ENCODE assay signal across 9 cellular contexts in the genomic region with DNA sequence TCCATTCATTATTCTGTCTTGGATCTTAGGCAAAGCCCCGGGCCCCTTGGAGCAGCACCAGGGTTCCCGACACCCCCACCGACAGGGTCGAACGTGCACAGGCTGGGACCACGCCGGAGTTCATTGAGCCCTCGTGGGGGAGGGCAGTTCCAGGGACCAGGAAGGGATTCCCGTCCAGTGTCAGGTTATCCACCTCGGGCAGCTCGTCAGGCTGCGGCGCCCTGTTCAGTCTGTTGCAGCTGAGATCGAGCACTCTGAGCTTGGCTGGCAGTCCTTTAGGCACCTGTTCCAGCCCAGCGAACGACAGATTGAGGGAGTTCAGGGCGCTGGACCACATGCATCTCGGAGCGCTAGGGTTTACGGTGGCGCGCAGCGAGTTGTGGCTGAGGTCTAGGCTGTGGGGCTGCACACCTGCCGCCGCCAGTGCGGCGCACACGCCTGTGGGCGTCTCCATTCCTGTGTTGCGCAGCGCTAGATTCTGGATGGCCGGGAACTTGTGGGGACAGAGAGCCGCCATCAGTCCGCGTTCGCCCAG. TPM values are rescaled to one million over a fixed set of nuclear protein-coding genes. Genes with fewer than 3 reads are reported as not detected.
DNase-seq lines count a peak whose midpoint lies in the region; ATAC-seq and TF ChIP-seq lines count a peak whose summit lies in the region.
"Had no signal": no experiment of that assay in that cellular context is flagged by ENCODE, and none has a peak within 500 bp of the region (broad histone marks: within the 10 kb centered on the region; RNA-seq: fewer than 3 reads in every experiment).

No MANE protein-coding gene starts in this region.

- DNase-seq in Calu3 = peak; percentile 51
- DNase-seq in NCI-H1930 (lab: John Stamatoyannopoulos, UW) = peak; percentile 21 to 29
- peak; percentile 50 to 64 (median 54) for DNase-seq in body of pancreas
- DNase-seq in left lobe of liver (ENCODE audit: low spot score) = no peak
- no peak for DNase-seq in tibial artery
- DNase-seq in putamen (ENCODE audit: low spot score) = no peak
- DNase-seq in GDM1 (lab: John Stamatoyannopoulos, UW) = no peak

- H3K27ac Mint-ChIP-seq in Calu3 (ENCODE audit: unreplicated experiment) = no peak overlapping the region

- H3K27me3 ChIP-seq in body of pancreas = no peaks in the 10 kb centered on the region
- H3K27me3 ChIP-seq in tibial artery = no peaks in the 10 kb centered on the region

- H3K4me3 ChIP-seq in body of pancreas (peak overlapping the region; percentile 23 to 64), tibial artery (peak overlapping the region; percentile 53 to 62)

- WGBS in body of pancreas, 2 donors = 3 to 17% methylated on average over 4 to 36 of the region's 36 CpGs

- H3K27me3 Mint-ChIP-seq in Calu3 (ENCODE audit: unreplicated experiment) = peaks cover 14% of the 10 kb centered on the region

- intact Hi-C loops in Calu3 (cut with micrococcal nuclease; ENCODE audit: unreplicated experiment) = loop anchor here (2.0 to 10.0 kb wide), 2 partner anchors 227 to 259 kb away; partner anchors contain the start of gene ANKHD1
- intact Hi-C loops in body of pancreas (cut with DNase I) = no loop called here
- intact Hi-C loops in tibial artery (cut with DNase I; ENCODE audit: low total_unique reads) = no loop called here

- H3K4me1 Mint-ChIP-seq in Calu3 (ENCODE audit: low read depth, unreplicated experiment) = peaks cover 24% of the 10 kb centered on the region

- ATAC-seq in GM21423 (IDR thresholded peaks at IDR 0.05; ENCODE audit: unreplicated experiment) (peak; percentile 46), body of pancreas (peak; percentile 66), left lobe of liver (peak; percentile 58)

- CTCF ChIA-PET in Calu3 (lab: Charles Lee) = interaction anchor here (1.2 to 2.0 kb wide), 3 partner anchors 15 to 84 kb away, joined by 7 to 8 read pairs (median 7); partner anchors contain the start of genes EIF4EBP3, IK and NDUFA2

- H3K27ac ChIP-seq in body of pancreas (peak overlapping the region; percentile 27 to 81 (median 68)), tibial artery (peak overlapping the region; percentile 65 to 70)
- H3K27ac ChIP-seq: epithelial cell of prostate had no signal

- peaks cover 7% of the 10 kb centered on the region for H3K9me3 Mint-ChIP-seq in Calu3 (ENCODE audit: low read depth, unreplicated experiment)

- H3K36me3 ChIP-seq in body of pancreas (replicated peaks in 1 of 2; ENCODE audit: insufficient read depth in 1 of 2, low read depth in 2 of 2) (no peaks in the 10 kb centered on the region), tibial artery (no peaks in the 10 kb centered on the region)

- H3K4me1 ChIP-seq in body of pancreas (peaks cover 21% of the 10 kb centered on the region), tibial artery (peaks cover 5 to 17% (median 13%) of the 10 kb centered on the region in 4 donors)

- peak in 1 of 3 donors; percentile 4 for TF ChIP-seq POLR2A in body of pancreas (IDR thresholded peaks at IDR 0.05)

- peaks cover 18% of the 10 kb centered on the region for H3K36me3 Mint-ChIP-seq in Calu3 (ENCODE audit: insufficient read depth, unreplicated experiment)

- H3K9me3 ChIP-seq in body of pancreas (no peaks in the 10 kb centered on the region), tibial artery (no peaks in the 10 kb centered on the region)

- peak overlapping the region; percentile 81 for H3K4me3 Mint-ChIP-seq in Calu3 (ENCODE audit: low read depth, unreplicated experiment)

- no TSS peak for BruUV-seq in Calu3 (replicated peaks; lab: Mats Ljungman, UMichigan)

- TF ChIP-seq CTCF in Calu3 (IDR thresholded peaks at IDR 0.05; ENCODE audit: unreplicated experiment) = no peak
- no peak for TF ChIP-seq CTCF in body of pancreas (IDR thresholded peaks at IDR 0.05)
- TF ChIP-seq CTCF in tibial artery (IDR thresholded peaks at IDR 0.05) = no peak

RNA-seq across cellular contexts. Expression of gene CD14, which starts 1.1 kb away (rescaled TPM):
- 0.73 and 1.1 TPM in 2 replicates for total RNA-seq in Calu3 (2022)
- 10 to 100 TPM; 19.2 to 62.6 TPM for total RNA-seq in body of pancreas
- total RNA-seq in left lobe of liver = 211 TPM

RNA-seq across cellular contexts. Expression of gene TMCO6, which starts 7.4 kb away (rescaled TPM):
- 28.5 and 30.9 TPM in 2 replicates for total RNA-seq in Calu3 (2022)
- 10 to 100 TPM; 14.5 to 58.7 TPM for total RNA-seq in body of pancreas
- total RNA-seq in left lobe of liver = 15.6 TPM

RNA-seq across cellular contexts. Expression of gene NDUFA2, which starts 15.5 kb away (rescaled TPM):
- total RNA-seq in Calu3 (2022) (71.3 and 71.4 TPM in 2 replicates), body of pancreas (10 to 100 TPM; 36.6 to 46.1 TPM), left lobe of liver (50.5 TPM)

RNA-seq across cellular contexts. Expression of gene IK, which starts 15.7 kb away (rescaled TPM):
- 115 and 130 TPM in 2 replicates for total RNA-seq in Calu3 (2022)
- total RNA-seq in body of pancreas = 100 to 1,000 TPM in 1 of 2 donors, 10 to 100 TPM in 1; 62.6 to 134 TPM
- 25.4 TPM for total RNA-seq in left lobe of liver

RNA-seq across cellular contexts. Expression of gene WDR55, which starts 32.8 kb away (rescaled TPM):
- 54.2 and 59.8 TPM in 2 replicates for total RNA-seq in Calu3 (2022)
- total RNA-seq in body of pancreas = 10 to 100 TPM; 14.5 to 16.1 TPM
- 17.8 TPM for total RNA-seq in left lobe of liver

Comparison
In these comparisons a context has a peak if more than half of its experiments do, and no peak if none do; other contexts are left out.
1. DNase-seq: peak in Calu3 (single experiment), NCI-H1930 (2 of 2) and body of pancreas (4 of 4); none in left lobe of liver (single experiment), tibial artery (0 of 2), putamen (single experiment) and GDM1 (single experiment).
2. Peak in every context shown above with its lines, with median percentiles within 50 percentile points of each other: ATAC-seq.